In genomic region chr11:36326524-36327419, GRCh38 we compare ENCODE assay signal across 15 cellular contexts. TPM values are rescaled to one million over a fixed set of nuclear protein-coding genes. Genes with fewer than 3 reads are reported as not detected.
A peak's percentile ranks its signal among the peaks of the same experiment; 100 is the strongest.
DNase-seq lines count a peak whose midpoint lies in the region; ATAC-seq, FAIRE-seq and TF ChIP-seq lines count a peak whose summit lies in the region.
"Had no signal": no experiment of that assay in that cellular context is flagged by ENCODE, and none has a peak within 500 bp of the region (broad histone marks: within the 10 kb centered on the region; RNA-seq: fewer than 3 reads in every experiment).

No MANE protein-coding gene starts in this region.

- H3K36me3 ChIP-seq in esophagus muscularis mucosa (no peaks in the 10 kb centered on the region), kidney (ENCODE audit: control insufficient read depth in 1 of 2, insufficient read depth in 2 of 2, low read length in 2 of 2) (no peaks in the 10 kb centered on the region)

- H3K27me3 ChIP-seq in esophagus muscularis mucosa = no peaks in the 10 kb centered on the region
- H3K27me3 ChIP-seq: hepatocyte had no signal

- WGBS in esophagus muscularis mucosa = 66% methylated on average over 3 of the region's 3 CpGs

- peak; percentile 7 for DNase-seq in GM12865 (ENCODE audit: low read depth)
- peak; percentile 8 for DNase-seq in esophagus muscularis mucosa (ENCODE audit: extremely low spot score)
- DNase-seq in NCI-H1092 treated with DMSO at 0.1 percent for 48 hours (lab: John Stamatoyannopoulos, UW) = no peak
- no peak for DNase-seq in kidney
- DNase-seq in cerebellar cortex (ENCODE audit: low spot score) = no peak
- DNase-seq in HCEC 1CT = no peak
- DNase-seq: activated CD8-positive, alpha-beta memory T cell treated with anti-CD3 and anti-CD28 coated beads, Interleukin-2, amount 50 U/mL, for 4 hours; GM23248; NCI-H1930; T-helper 9 cell had no signal

- H3K27ac ChIP-seq in esophagus muscularis mucosa (replicated peaks in 1 of 4) (no peak overlapping the region), kidney (ENCODE audit: low read depth in 2 of 2, low read length in 2 of 2) (no peak overlapping the region)
- H3K27ac ChIP-seq: GM23248, hepatocyte, PC-9 had no signal

- H3K9me3 ChIP-seq in esophagus muscularis mucosa (no peaks in the 10 kb centered on the region), kidney (ENCODE audit: control insufficient read depth in 1 of 2, low read length in 2 of 2) (no peaks in the 10 kb centered on the region)

- intact Hi-C loops in esophagus muscularis mucosa (cut with DNase I) (no loop called here), kidney (cut with DNase I) (no loop called here)

- H3K9ac ChIP-seq in kidney (ENCODE audit: low read length in 2 of 2) = no peak overlapping the region
- H3K9ac ChIP-seq: GM23248 had no signal

- TF ChIP-seq POLR2A in esophagus muscularis mucosa (IDR thresholded peaks at IDR 0.05; ENCODE audit: low read depth) = no peak

- no peaks in the 10 kb centered on the region for H3K4me1 ChIP-seq in esophagus muscularis mucosa
- peaks cover 0 to 2% of the 10 kb centered on the region in 2 donors for H3K4me1 ChIP-seq in kidney (ENCODE audit: control insufficient read depth in 1 of 2, insufficient read depth in 1 of 2, low read depth in 1 of 2, low read length in 2 of 2)

- no peak overlapping the region for H3K4me3 ChIP-seq in GM12865 (ENCODE audit: low read depth, low read length)
- no peak overlapping the region for H3K4me3 ChIP-seq in esophagus muscularis mucosa
- no peak overlapping the region for H3K4me3 ChIP-seq in kidney (ENCODE audit: low read length in 2 of 2)
- H3K4me3 ChIP-seq: GM23248, hepatocyte, PC-9 had no signal

- TF ChIP-seq CTCF in GM12865 (IDR thresholded peaks at IDR 0.05; ENCODE audit: insufficient read depth, low read depth, low read length, missing control alignments) = no peak
- TF ChIP-seq CTCF in esophagus muscularis mucosa (IDR thresholded peaks at IDR 0.05) = no peak
- no peak for TF ChIP-seq CTCF in kidney (IDR thresholded peaks at IDR 0.05; ENCODE audit: borderline replicate concordance, extremely low read depth, insufficient read depth)

- TF ChIP-seq EP300 in esophagus muscularis mucosa (IDR thresholded peaks at IDR 0.05) = no peak

- peak; percentile 81 for ATAC-seq in GM19463 (IDR thresholded peaks at IDR 0.05; ENCODE audit: unreplicated experiment)
- peak; percentile 60 for ATAC-seq in HG03095 (IDR thresholded peaks at IDR 0.05; ENCODE audit: unreplicated experiment)
- ATAC-seq: HepG2 had no signal

- no peak for FAIRE-seq in kidney (lab: Jason Lieb, UNC)
- FAIRE-seq: HepG2 had no signal

RNA-seq across cellular contexts. Expression of gene PRR5L, which starts 30.7 kb away (rescaled TPM):
- 1 to 10 TPM; 1.7 to 9.6 (median 3.1) TPM for total RNA-seq in esophagus muscularis mucosa
- total RNA-seq in kidney = 17.5 TPM
- 6.3 TPM for polyA plus RNA-seq in kidney (ENCODE audit: insufficient read depth, low read depth, low replicate concordance)
- total RNA-seq: HepG2 had no signal

RNA-seq across cellular contexts. Expression of gene COMMD9, which starts 37.5 kb away (rescaled TPM):
- total RNA-seq in esophagus muscularis mucosa (10 to 100 TPM; 18.3 to 45.5 (median 27.7) TPM), kidney (64.7 TPM)
- 182 TPM for polyA plus RNA-seq in kidney (ENCODE audit: insufficient read depth, low read depth, low replicate concordance)

Comparison
In these comparisons a context has a peak if more than half of its experiments do, and no peak if none do; other contexts are left out.
1. DNase-seq: peak in GM12865 (single experiment) and esophagus muscularis mucosa (single experiment); none in NCI-H1092 treated with DMSO at 0.1 percent for 48 hours (single experiment), kidney (single experiment), cerebellar cortex (single experiment) and HCEC 1CT (single experiment).